1 cellular context compared by ENCODE assay signal in genomic region chr16:74627506-74628220, GRCh38.
TF ChIP-seq lines count a peak whose summit lies in the region.

No MANE protein-coding gene starts in this region.

TF ChIP-seq in K562, 482 proteins besides CTCF, POLR2A, EP300 and RAD21:
- TF ChIP-seq POLR2AphosphoS5 (IDR thresholded peaks at IDR 0.05; ENCODE audit: control insufficient read depth, insufficient read depth, low read depth, low read length) = peak; percentile 9; the same call in 1 of the 2 replicates
- no peak for TF ChIP-seq MAX (CRISPR knock-in tag; IDR thresholded peaks at IDR 0.05)
